Comparison of ENCODE assay signal across 10 cellular contexts in the genomic region with DNA sequence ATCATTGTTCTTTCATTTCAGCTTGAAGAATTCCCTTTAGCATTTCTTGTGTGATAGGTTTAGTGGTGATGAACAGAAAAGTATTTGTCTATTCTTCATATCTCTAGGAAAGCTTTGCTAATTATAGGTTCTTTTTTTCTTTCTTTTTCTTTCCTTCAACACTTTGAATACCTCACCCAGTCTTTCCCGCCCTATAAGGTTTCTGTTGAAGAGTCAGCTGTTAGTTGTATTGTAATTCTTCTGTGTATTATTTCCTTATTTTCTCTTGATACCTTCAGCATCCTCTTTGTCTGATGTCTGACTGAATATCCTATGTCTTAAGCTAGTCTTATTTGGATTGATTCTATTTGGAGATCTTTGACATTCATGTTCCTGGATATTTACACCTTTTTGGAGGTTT.
"Had no signal": no experiment of that assay in that cellular context is flagged by ENCODE, and none has a peak within 500 bp of the region (broad histone marks: within the 10 kb centered on the region; RNA-seq: fewer than 3 reads in every experiment).

No MANE protein-coding gene starts in this region.

- H3K4me2 ChIP-seq: GM23338, KMS-11 had no signal

- H3K9ac ChIP-seq: KMS-11 had no signal

- ATAC-seq: GM23338, HepG2 had no signal

- DNase-seq: H7, HCEC 1CT, HFFc6, Kasumi-1, KBM-7 had no signal

- H3K27me3 Mint-ChIP-seq: IgD-negative memory B cell had no signal

- H3K4me3 Mint-ChIP-seq: GM23338, HFFc6, IgD-negative memory B cell had no signal

- H3K27ac ChIP-seq: HL-60, KMS-11 had no signal

- H3K4me3 ChIP-seq: GM23338 had no signal

- FAIRE-seq: HepG2 had no signal

- H2AFZ ChIP-seq: GM23338 had no signal

- H3K27ac Mint-ChIP-seq: GM23338, HFFc6, IgD-negative memory B cell had no signal
